19 cellular contexts compared by ENCODE assay signal in the genomic region with DNA sequence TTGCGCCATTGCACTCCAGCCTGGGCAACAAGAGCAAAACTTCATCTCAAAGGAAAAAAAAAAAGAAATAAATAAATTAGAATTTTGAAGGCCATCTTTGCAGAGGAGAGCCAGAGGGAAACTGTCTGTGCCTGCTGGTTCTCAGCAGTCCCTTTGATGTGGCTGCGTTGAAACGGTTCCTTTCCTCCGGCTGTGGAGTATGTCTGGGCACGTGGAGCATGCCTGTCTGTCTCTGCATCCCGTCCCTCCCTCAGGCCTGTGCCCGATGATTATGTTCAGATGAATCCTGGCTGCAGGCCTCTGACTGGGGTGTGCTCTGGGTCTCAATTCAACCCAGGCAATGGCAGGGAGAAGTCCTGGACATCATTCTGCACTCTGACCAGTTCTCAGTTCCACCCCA.
"Had no signal": no experiment of that assay in that cellular context is flagged by ENCODE, and none has a peak within 500 bp of the region (broad histone marks: within the 10 kb centered on the region; RNA-seq: fewer than 3 reads in every experiment).

No MANE protein-coding gene starts in this region.

- H3K36me3 ChIP-seq: brain microvascular endothelial cell had no signal

- H3K27me3 ChIP-seq: brain microvascular endothelial cell, heart right ventricle, suprapubic skin, upper lobe of left lung had no signal

- H3K27ac Mint-ChIP-seq: activated CD4-positive, alpha-beta T cell treated with anti-CD3 and anti-CD28 coated beads for 36 hours; activated CD8-positive, alpha-beta memory T cell treated with anti-CD3 and anti-CD28 coated beads, Interleukin-2, amount 10 ng/mL, durations not matched to agents 7 days and 5 days; activated naive CD8-positive, alpha-beta T cell treated with anti-CD3 and anti-CD28 coated beads, Interleukin-2, amount 50 U/mL, for 24 hours; stimulated activated naive CD8-positive, alpha-beta T cell treated with anti-CD3 and anti-CD28 coated beads, Interleukin-15, amount 100 ng/mL, for 72 hours had no signal

- H3K4me3 Mint-ChIP-seq: activated CD4-positive, alpha-beta T cell treated with anti-CD3 and anti-CD28 coated beads for 36 hours; activated CD8-positive, alpha-beta memory T cell treated with anti-CD3 and anti-CD28 coated beads, Interleukin-2, amount 10 ng/mL, durations not matched to agents 7 days and 5 days; activated naive CD8-positive, alpha-beta T cell treated with anti-CD3 and anti-CD28 coated beads, Interleukin-2, amount 50 U/mL, for 24 hours; central memory CD8-positive, alpha-beta T cell; stimulated activated naive CD8-positive, alpha-beta T cell treated with anti-CD3 and anti-CD28 coated beads, Interleukin-15, amount 100 ng/mL, for 72 hours had no signal

- H3K4me1 Mint-ChIP-seq: activated CD8-positive, alpha-beta memory T cell treated with anti-CD3 and anti-CD28 coated beads, Interleukin-2, amount 10 ng/mL, durations not matched to agents 7 days and 5 days; activated naive CD8-positive, alpha-beta T cell treated with anti-CD3 and anti-CD28 coated beads, Interleukin-2, amount 50 U/mL, for 24 hours; central memory CD8-positive, alpha-beta T cell; stimulated activated naive CD8-positive, alpha-beta T cell treated with anti-CD3 and anti-CD28 coated beads, Interleukin-15, amount 100 ng/mL, for 72 hours had no signal

- H3K27ac ChIP-seq: brain microvascular endothelial cell, coronary artery, heart right ventricle, psoas muscle, suprapubic skin, upper lobe of left lung had no signal

- FAIRE-seq: endometrium, TTC549 had no signal

- H3K27me3 Mint-ChIP-seq: activated CD8-positive, alpha-beta memory T cell treated with anti-CD3 and anti-CD28 coated beads, Interleukin-2, amount 10 ng/mL, durations not matched to agents 7 days and 5 days; central memory CD8-positive, alpha-beta T cell; stimulated activated naive CD8-positive, alpha-beta T cell treated with anti-CD3 and anti-CD28 coated beads, Interleukin-15, amount 100 ng/mL, for 72 hours had no signal

- H3K4me1 ChIP-seq: heart right ventricle, psoas muscle, upper lobe of left lung had no signal

- H3K4me3 ChIP-seq: coronary artery, heart right ventricle, psoas muscle, suprapubic skin, upper lobe of left lung had no signal

- DNase-seq: activated CD4-positive, alpha-beta T cell treated with anti-CD3 and anti-CD28 coated beads for 36 hours; activated CD4-positive, alpha-beta T cell treated with anti-CD3 and anti-CD28 coated beads, Interleukin-2, amount 50 U/mL, for 48 hours; activated CD8-positive, alpha-beta memory T cell treated with anti-CD3 and anti-CD28 coated beads, Interleukin-2, amount 10 ng/mL, durations not matched to agents 7 days and 5 days; activated naive CD8-positive, alpha-beta T cell treated with anti-CD3 and anti-CD28 coated beads, Interleukin-2, amount 50 U/mL, for 24 hours; anterior cingulate cortex; brain microvascular endothelial cell; heart right ventricle; kidney glomerular epithelial cell; left ventricle myocardium superior; right cardiac atrium; stimulated activated naive CD8-positive, alpha-beta T cell treated with anti-CD3 and anti-CD28 coated beads, Interleukin-15, amount 100 ng/mL, for 72 hours; SW 1271; upper lobe of left lung had no signal

- ATAC-seq: activated CD8-positive, alpha-beta memory T cell treated with anti-CD3 and anti-CD28 coated beads, Interleukin-2, amount 10 ng/mL, durations not matched to agents 7 days and 5 days; activated naive CD8-positive, alpha-beta T cell treated with anti-CD3 and anti-CD28 coated beads, Interleukin-2, amount 50 U/mL, for 24 hours; heart right ventricle; left ventricle myocardium superior; psoas muscle; right cardiac atrium; stimulated activated naive CD8-positive, alpha-beta T cell treated with anti-CD3 and anti-CD28 coated beads, Interleukin-15, amount 100 ng/mL, for 72 hours had no signal

- H3K9me3 Mint-ChIP-seq: central memory CD8-positive, alpha-beta T cell had no signal

- H3K9me3 ChIP-seq: psoas muscle, suprapubic skin had no signal
